8 cellular contexts compared by ENCODE assay signal in the genomic region with DNA sequence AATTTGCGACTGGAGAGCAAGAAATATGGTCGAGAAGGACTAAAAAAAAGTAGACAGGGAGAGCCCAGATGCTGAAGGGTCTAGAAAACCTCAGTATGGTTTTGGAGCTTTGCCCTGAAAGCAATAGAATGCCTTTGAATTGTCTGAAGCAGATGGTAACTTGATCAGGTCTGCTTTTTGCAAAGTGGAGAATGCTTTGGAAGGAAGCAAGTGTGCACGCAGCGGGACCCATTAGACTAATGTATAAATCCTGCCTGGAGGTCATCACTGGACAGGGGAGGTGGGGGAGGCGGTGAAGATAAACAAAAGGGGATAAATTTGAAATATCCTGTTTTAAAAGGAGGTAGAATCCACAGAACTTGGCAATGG. TPM values are rescaled to one million over a fixed set of nuclear protein-coding genes. Genes with fewer than 3 reads are reported as not detected.
DNase-seq lines count a peak whose midpoint lies in the region; ATAC-seq and TF ChIP-seq lines count a peak whose summit lies in the region.

No MANE protein-coding gene starts in this region.

- H3K27ac Mint-ChIP-seq in CD14-positive monocyte: peak overlapping the region; percentile 41 to 88 (median 83)
- peak overlapping the region; percentile 90 to 98 (median 94) for H3K27ac Mint-ChIP-seq in IgD-negative memory B cell
- peak overlapping the region; percentile 87 for H3K27ac Mint-ChIP-seq in activated T-helper 17 cell treated with anti-CD3 and anti-CD28 coated beads, Interleukin-2, amount 50 U/mL, for 72 hours

- H3K27me3 Mint-ChIP-seq in CD14-positive monocyte (ENCODE audit: low read depth in 3 of 3): peaks cover 0 to 5% (median 0%) of the 10 kb centered on the region in 3 donors
- no peaks in the 10 kb centered on the region for H3K27me3 Mint-ChIP-seq in IgD-negative memory B cell
- no peaks in the 10 kb centered on the region for H3K27me3 Mint-ChIP-seq in activated T-helper 17 cell treated with anti-CD3 and anti-CD28 coated beads, Interleukin-2, amount 50 U/mL, for 72 hours

- H3K9me3 ChIP-seq in iPS-18c (ENCODE audit: control insufficient read depth, insufficient read depth, low read length) (no peaks in the 10 kb centered on the region), subcutaneous abdominal adipose tissue (ENCODE audit: control insufficient read depth in 5 of 5, low read length in 5 of 5) (no peaks in the 10 kb centered on the region)

- H3K4me1 Mint-ChIP-seq in CD14-positive monocyte (peaks cover 39% of the 10 kb centered on the region), IgD-negative memory B cell (peaks cover 22 to 23% (median 22%) of the 10 kb centered on the region in 3 donors)
- peaks cover 25% of the 10 kb centered on the region for H3K4me1 Mint-ChIP-seq in activated T-helper 17 cell treated with anti-CD3 and anti-CD28 coated beads, Interleukin-2, amount 50 U/mL, for 72 hours

- H3K9me3 Mint-ChIP-seq in CD14-positive monocyte: no peaks in the 10 kb centered on the region
- H3K9me3 Mint-ChIP-seq in IgD-negative memory B cell: no peaks in the 10 kb centered on the region
- H3K9me3 Mint-ChIP-seq in activated T-helper 17 cell treated with anti-CD3 and anti-CD28 coated beads, Interleukin-2, amount 50 U/mL, for 72 hours: no peaks in the 10 kb centered on the region

- peaks cover 5 to 33% (median 29%) of the 10 kb centered on the region in 5 donors for H3K4me1 ChIP-seq in subcutaneous abdominal adipose tissue (ENCODE audit: control insufficient read depth in 5 of 5, insufficient read depth in 5 of 5, low read length in 5 of 5)

- ATAC-seq in activated T-helper 17 cell treated with anti-CD3 and anti-CD28 coated beads, Interleukin-2, amount 50 U/mL, for 72 hours (replicated peaks): no peak
- ATAC-seq in HG03457 (IDR thresholded peaks at IDR 0.05; ENCODE audit: unreplicated experiment): no peak
- ATAC-seq in GM18868 (IDR thresholded peaks at IDR 0.05; ENCODE audit: unreplicated experiment): no peak
- no peak for ATAC-seq in GM21447 (IDR thresholded peaks at IDR 0.05; ENCODE audit: unreplicated experiment)

- no peaks in the 10 kb centered on the region for H3K27me3 ChIP-seq in subcutaneous abdominal adipose tissue (ENCODE audit: control insufficient read depth in 5 of 5, insufficient read depth in 4 of 5, low read length in 5 of 5)

- no peak overlapping the region for H3K27ac ChIP-seq in subcutaneous abdominal adipose tissue (ENCODE audit: low read depth, low read length)

- peak overlapping the region in 4 of 5 donors; percentile 60 to 83 (median 75) for H3K9ac ChIP-seq in subcutaneous abdominal adipose tissue (ENCODE audit: low read length in 5 of 5)

- intact Hi-C loops in CD14-positive monocyte (cut with micrococcal nuclease): loop anchor here in 1 of 2 donors (2.0 to 5.0 kb wide), 2 partner anchors 14 to 33 kb away; partner anchors contain the start of gene C2CD2L

- H3K36me3 ChIP-seq in subcutaneous abdominal adipose tissue (ENCODE audit: control insufficient read depth in 5 of 5, insufficient read depth in 5 of 5, low read length in 5 of 5): peaks cover 3 to 31% (median 22%) of the 10 kb centered on the region in 5 donors

- peak; percentile 31 for DNase-seq in CD14-positive monocyte (ENCODE audit: low spot score)

- no peak for TF ChIP-seq CTCF in CD14-positive monocyte (IDR thresholded peaks at IDR 0.05)

- H3K4me3 Mint-ChIP-seq in CD14-positive monocyte (peak overlapping the region; percentile 84 to 90), IgD-negative memory B cell (peak overlapping the region; percentile 91 to 98 (median 96))
- H3K4me3 Mint-ChIP-seq in activated T-helper 17 cell treated with anti-CD3 and anti-CD28 coated beads, Interleukin-2, amount 50 U/mL, for 72 hours: peak overlapping the region; percentile 88

- H3K4me3 ChIP-seq in iPS-18c (ENCODE audit: insufficient read depth, low read depth, low read length): peak overlapping the region; percentile 73
- peak overlapping the region; percentile 73 to 100 (median 81) for H3K4me3 ChIP-seq in subcutaneous abdominal adipose tissue (ENCODE audit: low read depth in 1 of 5, low read length in 5 of 5)

- H3K36me3 Mint-ChIP-seq in CD14-positive monocyte (peaks cover 22 to 41% of the 10 kb centered on the region in 2 donors), IgD-negative memory B cell (peaks cover 3% of the 10 kb centered on the region)
- H3K36me3 Mint-ChIP-seq in activated T-helper 17 cell treated with anti-CD3 and anti-CD28 coated beads, Interleukin-2, amount 50 U/mL, for 72 hours (ENCODE audit: low read depth): peaks cover 49% of the 10 kb centered on the region

RNA-seq across cellular contexts. Expression of gene HINFP, which starts 0.8 kb away (rescaled TPM):
- polyA plus RNA-seq in CD14-positive monocyte: 1 to 10 TPM; 8.0 to 8.6 TPM
- 12.9 TPM for polyA plus RNA-seq in IgD-negative memory B cell
- 10 to 100 TPM; 41.6 to 47.5 TPM for total RNA-seq in activated T-helper 17 cell treated with anti-CD3 and anti-CD28 coated beads, Interleukin-2, amount 50 U/mL, for 72 hours

RNA-seq across cellular contexts. Expression of gene C2CD2L, which starts 13.5 kb away (rescaled TPM):
- polyA plus RNA-seq in CD14-positive monocyte (1 to 10 TPM; 3.8 to 6.4 TPM), IgD-negative memory B cell (5.6 TPM)
- 10 to 100 TPM; 16.5 to 26.4 TPM for total RNA-seq in activated T-helper 17 cell treated with anti-CD3 and anti-CD28 coated beads, Interleukin-2, amount 50 U/mL, for 72 hours

RNA-seq across cellular contexts. Expression of gene DPAGT1, which starts 19.0 kb away (rescaled TPM):
- polyA plus RNA-seq in CD14-positive monocyte (10 to 100 TPM; 37.0 to 39.7 TPM), IgD-negative memory B cell (34.7 TPM)
- total RNA-seq in activated T-helper 17 cell treated with anti-CD3 and anti-CD28 coated beads, Interleukin-2, amount 50 U/mL, for 72 hours: 10 to 100 TPM; 57.6 to 85.7 TPM

RNA-seq across cellular contexts. Expression of gene ABCG4, which starts 28.2 kb away (rescaled TPM):
- polyA plus RNA-seq in CD14-positive monocyte: not detected
- polyA plus RNA-seq in IgD-negative memory B cell: not detected
- not detected for total RNA-seq in activated T-helper 17 cell treated with anti-CD3 and anti-CD28 coated beads, Interleukin-2, amount 50 U/mL, for 72 hours

RNA-seq across cellular contexts. Expression of gene HMBS, which starts 35.9 kb away (rescaled TPM):
- polyA plus RNA-seq in CD14-positive monocyte (10 to 100 TPM; 25.2 to 26.4 TPM), IgD-negative memory B cell (24.8 TPM)
- 10 to 100 TPM; 15.7 to 26.3 TPM for total RNA-seq in activated T-helper 17 cell treated with anti-CD3 and anti-CD28 coated beads, Interleukin-2, amount 50 U/mL, for 72 hours
